8 cellular contexts compared by ENCODE assay signal in genomic region chr6:35302604-35303218, GRCh38. TPM values are rescaled to one million over a fixed set of nuclear protein-coding genes. Genes with fewer than 3 reads are reported as not detected.
DNase-seq lines count a peak whose midpoint lies in the region; ATAC-seq, FAIRE-seq and TF ChIP-seq lines count a peak whose summit lies in the region.

No MANE protein-coding gene starts in this region.

- H3K4me2 ChIP-seq in GM12878 (ENCODE audit: control insufficient read depth, insufficient read depth), result peak overlapping the region; percentile 97

- no peaks in the 10 kb centered on the region for H3K9me3 Mint-ChIP-seq in CD4-positive, alpha-beta T cell
- no peaks in the 10 kb centered on the region for H3K9me3 Mint-ChIP-seq in stimulated activated memory B cell treated with anti-CD40 and anti-IgM and Interleukin-4, amounts not matched to agents 10 μg/mL and 1 μg/mL and 100 μg/mL, for 72 hours

- peaks cover 55% of the 10 kb centered on the region for H3K79me2 ChIP-seq in GM12878 (ENCODE audit: control insufficient read depth, insufficient read depth, low read length)

- TF ChIP-seq CTCF in CD4-positive, alpha-beta T cell (IDR thresholded peaks at IDR 0.05), result no peak
- TF ChIP-seq CTCF in GM12878 (IDR thresholded peaks at IDR 0.05 in 2 of 3, conservative IDR thresholded peaks at IDR 0.05 in 1 of 3; ENCODE audit: control insufficient read depth in 2 of 3, extremely low read depth in 1 of 3, insufficient read depth in 1 of 3, low read depth in 3 of 3, low read length in 3 of 3), result no peak
- TF ChIP-seq CTCF in ovary (IDR thresholded peaks at IDR 0.05), result no peak

- H3K4me3 ChIP-seq in GM12878, result peak overlapping the region; percentile 63
- no peak overlapping the region for H3K4me3 ChIP-seq in ovary

- in situ Hi-C loops in GM12878 (cut with MboI), result no loop called here

- POLR2A ChIA-PET in CD4-positive, alpha-beta T cell (lab: Charles Lee), result interaction anchor here (0.6 to 2.2 kb wide), 18 partner anchors 9 to 165 kb away, joined by 3 to 38 read pairs (median 5); partner anchors contain the start of genes FANCE and RPL10A
- POLR2A ChIA-PET in GM12878 (lab: Charles Lee), result interaction anchor here (0.6 to 1.3 kb wide), 7 partner anchors 11 to 1461 kb away, joined by 3 to 6 read pairs (median 3); no protein-coding TSS in a partner anchor

- H3K27me3 ChIP-seq in CD4-positive, alpha-beta T cell (ENCODE audit: control insufficient read depth, insufficient read depth, low read length), result no peaks in the 10 kb centered on the region
- H3K27me3 ChIP-seq in GM12878 (replicated peaks in 1 of 2; ENCODE audit: control insufficient read depth in 2 of 2, insufficient read depth in 2 of 2, low read length in 1 of 2), result no peaks in the 10 kb centered on the region
- H3K27me3 ChIP-seq in ovary, result no peaks in the 10 kb centered on the region

- H2AFZ ChIP-seq in GM12878 (ENCODE audit: control insufficient read depth, low read depth, low read length), result peak overlapping the region; percentile 75

- peak overlapping the region; percentile 87 for H3K4me3 Mint-ChIP-seq in CD4-positive, alpha-beta T cell
- peak overlapping the region; percentile 81 for H3K4me3 Mint-ChIP-seq in stimulated activated memory B cell treated with anti-CD40 and anti-IgM and Interleukin-4, amounts not matched to agents 10 μg/mL and 1 μg/mL and 100 μg/mL, for 72 hours

- peaks cover 0 to 10% of the 10 kb centered on the region in 2 experiments; a peak in 1 of 4 replicates for H3K36me3 ChIP-seq in GM12878 (ENCODE audit: control insufficient read depth in 2 of 2, insufficient read depth in 2 of 2, low read length in 1 of 2)
- H3K36me3 ChIP-seq in ovary, result no peaks in the 10 kb centered on the region

- RAD21 ChIA-PET in GM12878 (lab: Charles Lee; ENCODE audit: unreplicated experiment), result interaction anchor here (0.7 to 1.9 kb wide), 12 partner anchors 9 to 511 kb away, joined by 3 to 8 read pairs (median 4); partner anchors contain the start of genes BLTP3A, FANCE, PPARD and RPL10A

- TF ChIP-seq EP300 in GM12878 (IDR thresholded peaks at IDR 0.05; ENCODE audit: borderline replicate concordance in 1 of 2, control insufficient read depth in 1 of 2, low read depth in 2 of 2, low read length in 2 of 2) (no peak), ovary (IDR thresholded peaks at IDR 0.05) (no peak)

- WGBS in GM12878 (ENCODE audit: insufficient coverage, insufficient replicate concordance, low lambda C conversion rate, missing lambda C conversion rate), result 0% methylated on average over 6 of the region's 6 CpGs
- WGBS in ovary, 3 donors, result 56 to 67% (median 57%) methylated on average over 6 of the region's 6 CpGs

- H3K4me1 ChIP-seq in GM12878 (ENCODE audit: control insufficient read depth, insufficient read depth, low read length) (peaks cover 28% of the 10 kb centered on the region), ovary (ENCODE audit: insufficient read depth) (peaks cover 3% of the 10 kb centered on the region)

- intact Hi-C loops in CD4-positive, alpha-beta T cell (cut with DNase I, micrococcal nuclease), result no loop called here
- intact Hi-C loops in GM12878 (cut with micrococcal nuclease; ENCODE audit: unreplicated experiment) (no loop called here), ovary (cut with DNase I) (no loop called here)

- H3K9me3 ChIP-seq in CD4-positive, alpha-beta T cell (ENCODE audit: control insufficient read depth, low read length), result no peaks in the 10 kb centered on the region
- H3K9me3 ChIP-seq in GM12878 (replicated peaks; ENCODE audit: control insufficient read depth, insufficient read depth, low read length) (no peaks in the 10 kb centered on the region), ovary (no peaks in the 10 kb centered on the region)

- peaks cover 74% of the 10 kb centered on the region for H3K36me3 Mint-ChIP-seq in CD4-positive, alpha-beta T cell (ENCODE audit: low read depth)
- peaks cover 21% of the 10 kb centered on the region for H3K36me3 Mint-ChIP-seq in stimulated activated memory B cell treated with anti-CD40 and anti-IgM and Interleukin-4, amounts not matched to agents 10 μg/mL and 1 μg/mL and 100 μg/mL, for 72 hours

- FAIRE-seq in GM12878 (lab: Jason Lieb, UNC), result peak; percentile 96

- H3K9ac ChIP-seq in GM12878 (ENCODE audit: control insufficient read depth, insufficient read depth, low read length), result peak overlapping the region; percentile 75

- H3K27ac ChIP-seq in CD4-positive, alpha-beta T cell (ENCODE audit: low read depth, low read length), result peak overlapping the region; percentile 88
- peak overlapping the region; percentile 81 for H3K27ac ChIP-seq in GM12878 (ENCODE audit: control insufficient read depth, insufficient read depth)
- H3K27ac ChIP-seq in ovary, result no peak overlapping the region

- no peaks in the 10 kb centered on the region for H3K27me3 Mint-ChIP-seq in CD4-positive, alpha-beta T cell
- H3K27me3 Mint-ChIP-seq in stimulated activated memory B cell treated with anti-CD40 and anti-IgM and Interleukin-4, amounts not matched to agents 10 μg/mL and 1 μg/mL and 100 μg/mL, for 72 hours, result no peaks in the 10 kb centered on the region

- H4K20me1 ChIP-seq in GM12878 (ENCODE audit: control insufficient read depth, insufficient read depth), result no peaks in the 10 kb centered on the region

- SMC1A ChIA-PET in GM12878 (lab: Charles Lee; ENCODE audit: uncharacterized antibody, unreplicated experiment), result interaction anchor here (0.7 to 1.8 kb wide), 5 partner anchors 13 to 165 kb away, joined by 3 to 13 read pairs (median 7); partner anchors contain the start of gene RPL10A

- H3K4me1 Mint-ChIP-seq in CD4-positive, alpha-beta T cell (ENCODE audit: low read depth), result peaks cover 76% of the 10 kb centered on the region
- peaks cover 73% of the 10 kb centered on the region for H3K4me1 Mint-ChIP-seq in stimulated activated memory B cell treated with anti-CD40 and anti-IgM and Interleukin-4, amounts not matched to agents 10 μg/mL and 1 μg/mL and 100 μg/mL, for 72 hours

- DNase-seq in CD4-positive, alpha-beta T cell, result peak; percentile 75 to 87 (median 84)
- DNase-seq in T-helper 9 cell, result peak; percentile 80
- peak; percentile 77 for DNase-seq in GM12878 (ENCODE audit: low read depth, low spot score)
- DNase-seq in mesenteric fat pad (ENCODE audit: low spot score), result peak; percentile 90
- DNase-seq in ovary, result no peak

- TF ChIP-seq RAD21 in GM12878 (IDR thresholded peaks at IDR 0.05; ENCODE audit: insufficient read depth, low read depth, low read length), result no peak

- no TSS peak for BruUV-seq in GM12878 (replicated peaks; lab: Mats Ljungman, UMichigan)

- ATAC-seq in CD4-positive, alpha-beta T cell (ENCODE audit: poor library complexity), result peak; percentile 86
- ATAC-seq in GM19452 (IDR thresholded peaks at IDR 0.05; ENCODE audit: unreplicated experiment), result peak; percentile 70
- peak; percentile 48 for ATAC-seq in HG03558 (IDR thresholded peaks at IDR 0.05; ENCODE audit: extremely low read depth, unreplicated experiment)
- peak; percentile 89 for ATAC-seq in GM12878
- ATAC-seq in stimulated activated memory B cell treated with anti-CD40 and anti-IgM and Interleukin-4, amounts not matched to agents 10 μg/mL and 1 μg/mL and 100 μg/mL, for 72 hours, result peak; percentile 93

- H3K27ac Mint-ChIP-seq in CD4-positive, alpha-beta T cell, result peak overlapping the region; percentile 96
- peak overlapping the region; percentile 95 for H3K27ac Mint-ChIP-seq in stimulated activated memory B cell treated with anti-CD40 and anti-IgM and Interleukin-4, amounts not matched to agents 10 μg/mL and 1 μg/mL and 100 μg/mL, for 72 hours

- CTCF ChIA-PET in CD4-positive, alpha-beta T cell (lab: Charles Lee), result interaction anchor here (0.7 to 1.6 kb wide), 9 partner anchors 9 to 147 kb away, joined by 3 to 10 read pairs (median 4); no protein-coding TSS in a partner anchor
- CTCF ChIA-PET in GM12878 (lab: Yijun Ruan, JAX), result interaction anchor here (0.6 to 1.7 kb wide), 10 partner anchors 9 to 435 kb away, joined by 3 to 16 read pairs (median 4); partner anchors contain the start of genes FANCE and PPARD

- TF ChIP-seq POLR2A in GM12878 (IDR thresholded peaks at IDR 0.05; ENCODE audit: low read depth, low read length) (peak; percentile 73), ovary (IDR thresholded peaks at IDR 0.05) (no peak)

RNA-seq across cellular contexts. Expression of gene DEF6, which starts 5.1 kb away (rescaled TPM):
- 100 to 1,000 TPM; 209 to 212 TPM for total RNA-seq in CD4-positive, alpha-beta T cell
- 29.5 and 31.1 TPM in 2 replicates for total RNA-seq in GM12878 (2013; cell fraction: nucleolus; rRNA removed)
- total RNA-seq in GM12878 (2014; rRNA removed) (51.1 and 55.3 TPM in 2 replicates), GM12878 (2014; rRNA removed; fragmentation: Illumina TruSeq; extraction: Trizol) (26.9 and 29.3 TPM in 2 replicates), GM12878 (2021) (58.1 and 66.3 TPM in 2 replicates), mesenteric fat pad (7.8 TPM), ovary (1 to 10 TPM; 2.3 to 6.6 (median 3.1) TPM)
- polyA plus RNA-seq in GM12878 (2011; ENCODE audit: low read depth), result 14.7 TPM
- polyA plus RNA-seq in GM12878 (2011; rRNA removed) (26.1 and 42.3 TPM in 2 replicates), GM12878 (2014; fragmentation: Illumina TruSeq; extraction: Trizol) (9.3 and 21.6 TPM in 2 replicates), GM12878 (2014; fragmentation: Nextera tagmentation; extraction: Ambion mirVana) (1 to 10 TPM; 3.3 to 5.1 TPM), GM12878 (2014; rRNA removed) (59.8 and 72.1 TPM in 2 replicates), GM12878 (2016; fragmentation: Nextera tagmentation; extraction: Ambion mirVana) (10 to 100 TPM; 59.9 to 69.5 TPM), ovary (1 to 10 TPM; 1.5 to 2.7 TPM)
- 52.1 and 69.4 TPM in 2 replicates for polyA plus RNA-seq in GM12878 (2011; cell fraction: cytosol; rRNA removed)
- polyA plus RNA-seq in GM12878 (2011; cell fraction: nucleus; rRNA removed), result 108 and 140 TPM in 2 replicates
- 35.5 and 37.3 TPM in 2 replicates for polyA plus RNA-seq in GM12878 (2012)
- polyA minus RNA-seq in GM12878 (2011; rRNA and poly(A)+ RNA removed), result 34.4 and 55.3 TPM in 2 replicates
- 20.3 and 20.8 TPM in 2 replicates for polyA minus RNA-seq in GM12878 (2011; cell fraction: cytosol; rRNA and poly(A)+ RNA removed)
- polyA minus RNA-seq in GM12878 (2011; cell fraction: nucleus; rRNA and poly(A)+ RNA removed), result 24.4 and 32.3 TPM in 2 replicates

RNA-seq across cellular contexts. Expression of gene PPARD, which starts 39.6 kb away (rescaled TPM):
- 10 to 100 TPM; 34.1 to 37.0 TPM for total RNA-seq in CD4-positive, alpha-beta T cell
- 6.0 and 6.6 TPM in 2 replicates for total RNA-seq in GM12878 (2013; cell fraction: nucleolus; rRNA removed)
- total RNA-seq in GM12878 (2014; rRNA removed) (4.5 and 4.9 TPM in 2 replicates), GM12878 (2014; rRNA removed; fragmentation: Illumina TruSeq; extraction: Trizol) (2.8 and 3.2 TPM in 2 replicates), GM12878 (2021) (12.2 and 12.3 TPM in 2 replicates), mesenteric fat pad (17.5 TPM), ovary (10 to 100 TPM in 6 of 7 donors, 1 to 10 TPM in 1; 7.9 to 55.9 (median 25.9) TPM)
- 3.6 TPM for polyA plus RNA-seq in GM12878 (2011; ENCODE audit: low read depth)
- polyA plus RNA-seq in GM12878 (2011; rRNA removed) (3.3 and 5.7 TPM in 2 replicates), GM12878 (2014; fragmentation: Illumina TruSeq; extraction: Trizol) (3.1 and 7.9 TPM in 2 replicates), GM12878 (2014; fragmentation: Nextera tagmentation; extraction: Ambion mirVana) (under 1 TPM; 0.05 to 0.38 TPM), GM12878 (2014; rRNA removed) (12.6 and 14.5 TPM in 2 replicates), GM12878 (2016; fragmentation: Nextera tagmentation; extraction: Ambion mirVana) (1 to 10 TPM; 7.7 to 8.6 TPM), ovary (10 to 100 TPM in 1 of 2 donors, 1 to 10 TPM in 1; 8.2 to 22.3 TPM)
- polyA plus RNA-seq in GM12878 (2011; cell fraction: cytosol; rRNA removed), result 7.8 and 10.6 TPM in 2 replicates
- 15.9 and 17.3 TPM in 2 replicates for polyA plus RNA-seq in GM12878 (2011; cell fraction: nucleus; rRNA removed)
- 6.9 and 8.9 TPM in 2 replicates for polyA plus RNA-seq in GM12878 (2012)
- polyA minus RNA-seq in GM12878 (2011; rRNA and poly(A)+ RNA removed), result 4.5 and 7.5 TPM in 2 replicates
- 3.2 and 3.7 TPM in 2 replicates for polyA minus RNA-seq in GM12878 (2011; cell fraction: cytosol; rRNA and poly(A)+ RNA removed)
- polyA minus RNA-seq in GM12878 (2011; cell fraction: nucleus; rRNA and poly(A)+ RNA removed), result 2.3 and 3.5 TPM in 2 replicates

RNA-seq across cellular contexts. Expression of gene ZNF76, which starts 43.2 kb away (rescaled TPM):
- 10 to 100 TPM; 46.1 to 53.4 TPM for total RNA-seq in CD4-positive, alpha-beta T cell
- 66.2 and 84.5 TPM in 2 replicates for total RNA-seq in GM12878 (2013; cell fraction: nucleolus; rRNA removed)
- 23.1 and 29.5 TPM in 2 replicates for total RNA-seq in GM12878 (2014; rRNA removed)
- total RNA-seq in GM12878 (2014; rRNA removed; fragmentation: Illumina TruSeq; extraction: Trizol), result 12.4 and 13.5 TPM in 2 replicates
- total RNA-seq in GM12878 (2021), result 29.3 and 35.8 TPM in 2 replicates
- polyA plus RNA-seq in GM12878 (2011; ENCODE audit: low read depth), result 12.0 TPM
- polyA plus RNA-seq in GM12878 (2011; rRNA removed), result 16.1 and 25.9 TPM in 2 replicates
- polyA plus RNA-seq in GM12878 (2011; cell fraction: cytosol; rRNA removed), result 21.1 and 27.7 TPM in 2 replicates
- polyA plus RNA-seq in GM12878 (2011; cell fraction: nucleus; rRNA removed), result 166 and 175 TPM in 2 replicates
- 25.4 and 32.4 TPM in 2 replicates for polyA plus RNA-seq in GM12878 (2012)
- 19.9 and 23.5 TPM in 2 replicates for polyA plus RNA-seq in GM12878 (2014; fragmentation: Illumina TruSeq; extraction: Trizol)
- 1 to 10 TPM; 2.8 to 3.1 TPM for polyA plus RNA-seq in GM12878 (2014; fragmentation: Nextera tagmentation; extraction: Ambion mirVana)
- 40.5 and 41.0 TPM in 2 replicates for polyA plus RNA-seq in GM12878 (2014; rRNA removed)
- polyA plus RNA-seq in GM12878 (2016; fragmentation: Nextera tagmentation; extraction: Ambion mirVana), result 10 to 100 TPM; 23.7 to 25.8 TPM
- polyA minus RNA-seq in GM12878 (2011; rRNA and poly(A)+ RNA removed), result 37.5 and 38.8 TPM in 2 replicates
- polyA minus RNA-seq in GM12878 (2011; cell fraction: cytosol; rRNA and poly(A)+ RNA removed), result 6.4 and 6.7 TPM in 2 replicates
- 23.8 and 29.1 TPM in 2 replicates for polyA minus RNA-seq in GM12878 (2011; cell fraction: nucleus; rRNA and poly(A)+ RNA removed)
- total RNA-seq in mesenteric fat pad, result 24.5 TPM
- 10 to 100 TPM; 36.0 to 55.0 (median 47.9) TPM for total RNA-seq in ovary
- polyA plus RNA-seq in ovary, result 10 to 100 TPM; 17.0 to 33.8 TPM

Comparison
In these comparisons a context has a peak if more than half of its experiments do, and no peak if none do; other contexts are left out.
1. DNase-seq: peak in CD4-positive, alpha-beta T cell (10 of 10), T-helper 9 cell (single experiment), GM12878 (single experiment) and mesenteric fat pad (single experiment); none in ovary (0 of 5).
2. H3K27ac ChIP-seq: peak in CD4-positive, alpha-beta T cell (single experiment) and GM12878 (single experiment); none in ovary (0 of 2).
3. Peak in every context shown above with its lines, with median percentiles within 50 percentile points of each other: ATAC-seq.